In the genomic region with DNA sequence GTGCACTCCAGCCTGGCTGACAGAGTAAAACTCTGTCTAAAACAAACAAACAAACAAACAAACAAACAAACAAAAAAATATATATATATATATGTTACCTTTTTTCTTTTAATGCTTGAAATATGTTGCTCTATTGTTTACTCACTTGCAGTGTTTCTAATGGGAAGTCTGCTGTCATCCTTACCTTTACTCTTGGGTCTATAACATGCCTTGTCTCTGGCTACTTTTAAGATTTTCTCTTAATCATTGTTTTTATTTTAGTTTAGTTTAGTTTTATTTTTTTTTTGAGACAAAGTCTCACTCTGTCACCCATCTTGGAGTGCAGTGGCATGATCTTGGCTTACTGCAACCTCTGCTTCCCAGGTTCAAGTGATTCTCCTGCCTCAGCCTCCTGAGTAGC, we compare ENCODE assay signal across 21 cellular contexts. TPM values are rescaled to one million over a fixed set of nuclear protein-coding genes. Genes with fewer than 3 reads are reported as not detected.
A peak's percentile ranks its signal among the peaks of the same experiment; 100 is the strongest.
DNase-seq lines count a peak whose midpoint lies in the region; ATAC-seq, FAIRE-seq and TF ChIP-seq lines count a peak whose summit lies in the region.
"Had no signal": no experiment of that assay in that cellular context is flagged by ENCODE, and none has a peak within 500 bp of the region (broad histone marks: within the 10 kb centered on the region; RNA-seq: fewer than 3 reads in every experiment).

No MANE protein-coding gene starts in this region.

- peaks cover 18% of the 10 kb centered on the region for H3K9me3 ChIP-seq in A549
- peaks cover 3 to 7% of the 10 kb centered on the region in 2 experiments; a peak in 2 of 4 replicates for H3K9me3 ChIP-seq in HCT116 (ENCODE audit: control insufficient read depth in 1 of 2, insufficient read depth in 1 of 2, low read depth in 1 of 2, low read length in 2 of 2)
- H3K9me3 ChIP-seq in OCI-LY7 (ENCODE audit: low read length), result no peaks in the 10 kb centered on the region

- BruUV-seq in HCT116 (replicated peaks; lab: Mats Ljungman, UMichigan), result no TSS peak
- no TSS peak for BruUV-seq in OCI-LY7 (replicated peaks; lab: Mats Ljungman, UMichigan)

- TF ChIP-seq EP300 in A549 (IDR thresholded peaks at IDR 0.05), result no peak

- H2BK120ac ChIP-seq in mesendoderm (ENCODE audit: low read depth, low read length), result no peak overlapping the region

- H3K9me2 ChIP-seq in HCT116 (ENCODE audit: insufficient read depth) (no peaks in the 10 kb centered on the region), OCI-LY7 (ENCODE audit: insufficient read depth, low read length) (no peaks in the 10 kb centered on the region; the same call in 1 of the 2 replicates)

- no peaks in the 10 kb centered on the region for H3K79me2 ChIP-seq in HCT116 (ENCODE audit: insufficient read depth, low read length)
- no peaks in the 10 kb centered on the region for H3K79me2 ChIP-seq in OCI-LY7 (ENCODE audit: insufficient read depth, low read depth, low read length)
- H3K79me2 ChIP-seq in mesendoderm (ENCODE audit: control insufficient read depth, insufficient read depth, low read length), result no peaks in the 10 kb centered on the region

- H3K27me3 ChIP-seq in HCT116 (ENCODE audit: insufficient read depth, low read length) (no peaks in the 10 kb centered on the region), mesendoderm (ENCODE audit: insufficient read depth, low read length, poor library complexity) (no peaks in the 10 kb centered on the region)

- no peak overlapping the region for H2BK5ac ChIP-seq in mesendoderm (ENCODE audit: low read length)

- H3K56ac ChIP-seq in mesendoderm (ENCODE audit: low read length), result no peak overlapping the region

- DNase-seq in A549 (ENCODE audit: low read depth in 1 of 2, low spot score in 1 of 2), result no peak
- DNase-seq in HCT116 (ENCODE audit: low read depth, low spot score), result no peak
- DNase-seq in EL, result no peak
- no peak for DNase-seq in OCI-LY7 (ENCODE audit: low spot score)
- no peak for DNase-seq in mesendoderm
- DNase-seq: AML-193; Caco-2; CD4-positive, alpha-beta T cell; DMS153; DMS79; GOT3; H9; IMR-90; Kasumi-1; KBM-7 had no signal

- no peak overlapping the region for H2BK15ac ChIP-seq in mesendoderm (replicated peaks; ENCODE audit: low read depth)

- no peak for TF ChIP-seq CTCF in A549 (IDR thresholded peaks at IDR 0.05)
- no peak for TF ChIP-seq CTCF in HCT116 (IDR thresholded peaks at IDR 0.05 in 2 of 3, conservative IDR thresholded peaks at IDR 0.05 in 1 of 3; ENCODE audit: borderline replicate concordance in 1 of 3, insufficient read depth in 1 of 3, low read depth in 2 of 3, low read length in 2 of 3)
- TF ChIP-seq CTCF in OCI-LY7 (conservative IDR thresholded peaks at IDR 0.05; ENCODE audit: low read length), result no peak

- H3K4me2 ChIP-seq in A549 (no peak overlapping the region), HCT116 (ENCODE audit: low read length) (no peak overlapping the region), OCI-LY7 (ENCODE audit: low read length) (no peak overlapping the region), mesendoderm (ENCODE audit: low read length) (no peak overlapping the region)

- no peak overlapping the region for H3K23ac ChIP-seq in mesendoderm (ENCODE audit: low read length)

- no peak overlapping the region for H3K27ac ChIP-seq in A549
- H3K27ac ChIP-seq in HCT116 (ENCODE audit: low read depth, low read length), result no peak overlapping the region
- no peak overlapping the region for H3K27ac ChIP-seq in OCI-LY7 (ENCODE audit: low read depth, low read length, poor library complexity, severe bottlenecking)
- H3K27ac ChIP-seq in mesendoderm (ENCODE audit: low read depth, low read length), result no peak overlapping the region
- H3K27ac ChIP-seq: C4-2B, HL-60 had no signal

- no peak for TF ChIP-seq POLR2A in A549 (IDR thresholded peaks at IDR 0.05; ENCODE audit: low read length)
- TF ChIP-seq POLR2A in HCT116 (IDR thresholded peaks at IDR 0.05; ENCODE audit: borderline replicate concordance, extremely low read depth, insufficient read depth, insufficient read length), result no peak

- no peak for TF ChIP-seq RAD21 in A549 (conservative IDR thresholded peaks at IDR 0.05 in 1 of 2, IDR thresholded peaks at IDR 0.05 in 1 of 2)
- no peak for TF ChIP-seq RAD21 in HCT116 (IDR thresholded peaks at IDR 0.05; ENCODE audit: low read depth)

- CTCF ChIA-PET in A549 (lab: Yijun Ruan, JAX), result no interaction called here
- CTCF ChIA-PET in HCT116 (lab: Charles Lee), result no interaction called here
- CTCF ChIA-PET in OCI-LY7 (lab: Charles Lee; ENCODE audit: unreplicated experiment), result no interaction called here

- POLR2A ChIA-PET in A549 (lab: Yijun Ruan, JAX) (no interaction called here), HCT116 (lab: Charles Lee) (no interaction called here), OCI-LY7 (lab: Charles Lee) (interaction anchor here (0.7 kb wide), 1 partner anchor 10 kb away, joined by 6 read pairs; no protein-coding TSS in a partner anchor)

- H4K20me1 ChIP-seq in HCT116 (ENCODE audit: insufficient read depth), result no peaks in the 10 kb centered on the region
- H4K20me1 ChIP-seq in OCI-LY7 (ENCODE audit: insufficient read depth, low read length), result no peaks in the 10 kb centered on the region

- H3K79me1 ChIP-seq in mesendoderm (ENCODE audit: low read length), result no peaks in the 10 kb centered on the region

- H3K36me3 ChIP-seq in HCT116 (ENCODE audit: control insufficient read depth in 1 of 2, insufficient read depth in 2 of 2, low read length in 2 of 2) (no peaks in the 10 kb centered on the region), OCI-LY7 (ENCODE audit: insufficient read depth, low read length) (no peaks in the 10 kb centered on the region), mesendoderm (ENCODE audit: control insufficient read depth, insufficient read depth, low read length) (no peaks in the 10 kb centered on the region)

- no peak overlapping the region for H3K4me3 ChIP-seq in A549
- H3K4me3 ChIP-seq in HCT116 (replicated peaks in 1 of 2; ENCODE audit: low read depth in 1 of 2, low read length in 2 of 2), result no peak overlapping the region
- H3K4me3 ChIP-seq in OCI-LY7 (ENCODE audit: low read depth, low read length, poor library complexity, severe bottlenecking), result no peak overlapping the region
- no peak overlapping the region for H3K4me3 ChIP-seq in mesendoderm (ENCODE audit: low read length)

- FAIRE-seq in A549 (lab: Jason Lieb, UNC) (no peak), G401.6 (lab: Jason Lieb, UNC) (peak; percentile 80), TTC549 (lab: Jason Lieb, UNC) (peak; percentile 81)
- FAIRE-seq: GM12891 had no signal

- H3K9ac ChIP-seq in HCT116 (ENCODE audit: low read length), result no peak overlapping the region
- no peak overlapping the region for H3K9ac ChIP-seq in mesendoderm (ENCODE audit: low read length)

- no peak overlapping the region for H2AFZ ChIP-seq in HCT116 (ENCODE audit: low read depth, low read length, poor library complexity, severe bottlenecking)
- H2AFZ ChIP-seq in OCI-LY7 (ENCODE audit: low read length), result no peak overlapping the region

- no peaks in the 10 kb centered on the region for H3K4me1 ChIP-seq in A549
- H3K4me1 ChIP-seq in HCT116 (ENCODE audit: control insufficient read depth in 1 of 2, insufficient read depth in 2 of 2, low read length in 2 of 2), result no peaks in the 10 kb centered on the region
- H3K4me1 ChIP-seq in OCI-LY7 (ENCODE audit: insufficient read depth, low read length, poor library complexity, severe bottlenecking), result no peaks in the 10 kb centered on the region
- H3K4me1 ChIP-seq in mesendoderm (ENCODE audit: control insufficient read depth, low read depth, low read length), result no peaks in the 10 kb centered on the region
- H3K4me1 ChIP-seq: Caco-2 had no signal

- intact Hi-C loops in HCT116 (cut with micrococcal nuclease), result no loop called here
- intact Hi-C loops in OCI-LY7 (cut with micrococcal nuclease; ENCODE audit: unreplicated experiment), result no loop called here

- no peak overlapping the region for H4K5ac ChIP-seq in mesendoderm (ENCODE audit: low read length)

- no peak for ATAC-seq in A549
- ATAC-seq in HCT116, result no peak
- ATAC-seq in HG03469 (IDR thresholded peaks at IDR 0.05; ENCODE audit: unreplicated experiment), result no peak

- no peak overlapping the region for H4K8ac ChIP-seq in mesendoderm (ENCODE audit: low read depth, low read length)

- no peak overlapping the region for H3K18ac ChIP-seq in mesendoderm (ENCODE audit: low read length)

- H3K4ac ChIP-seq in mesendoderm (ENCODE audit: low read depth, low read length), result no peak overlapping the region

- no peak overlapping the region for H2AK5ac ChIP-seq in mesendoderm (ENCODE audit: low read length)

- RAD21 ChIA-PET in HCT116 (lab: Charles Lee; ENCODE audit: low non-redundant PET in 1 of 2, low total read pairs in 2 of 2, uncharacterized antibody in 2 of 2, unreplicated experiment in 2 of 2), result no interaction called here

TF ChIP-seq in A549, 52 proteins besides CTCF, POLR2A, EP300 and RAD21 (continues in another document):
- TF ChIP-seq SMC3 (IDR thresholded peaks at IDR 0.05), result no peak
- no peak for TF ChIP-seq CHD2 (IDR thresholded peaks at IDR 0.05; ENCODE audit: low read length, partially characterized antibody)
- no peak for TF ChIP-seq POLR2AphosphoS2 (conservative IDR thresholded peaks at IDR 0.05; ENCODE audit: low read length)
- no peak for TF ChIP-seq RCOR1 (IDR thresholded peaks at IDR 0.05; ENCODE audit: low read depth, low read length)
- TF ChIP-seq ZFP36 (IDR thresholded peaks at IDR 0.05; ENCODE audit: borderline replicate concordance, partially characterized antibody), result peak; percentile 13

TF ChIP-seq in HCT116, 20 proteins besides CTCF, POLR2A, EP300 and RAD21:
- TF ChIP-seq CBX3 (IDR thresholded peaks at IDR 0.05; ENCODE audit: low read depth) (peak; percentile 66; the same call in 1 of the 2 replicates), FOSL1 (IDR thresholded peaks at IDR 0.05; ENCODE audit: low read depth) (no peak)

RNA-seq across cellular contexts. Expression of gene TNRC6A, which starts 16.1 kb away (rescaled TPM):
- polyA plus RNA-seq in A549 (2011; rRNA removed), result 51.6 and 61.2 TPM in 2 replicates
- 27.0 and 30.6 TPM in 2 replicates for polyA plus RNA-seq in A549 (2012; cell fraction: cytosol; rRNA removed)
- polyA plus RNA-seq in A549 (2012; cell fraction: nucleus; rRNA removed), result 77.1 and 86.0 TPM in 2 replicates
- 26.7 to 28.8 TPM (median 27.9 TPM) in 3 replicates for polyA plus RNA-seq in A549 (2017; fragmentation: RNase III; extraction: RNeasy Plus Mini Kit Qiagen cat#74134 plus additional on column Dnase treatment)
- polyA minus RNA-seq in A549 (2011; rRNA and poly(A)+ RNA removed), result 104 and 125 TPM in 2 replicates
- 37.0 TPM for total RNA-seq in HCT116 (2021; ENCODE audit: unreplicated experiment)
- polyA plus RNA-seq in HCT116 (2012), result 13.6 and 14.4 TPM in 2 replicates
- 38.1 and 45.2 TPM in 2 replicates for total RNA-seq in OCI-LY7 (2014; rRNA removed; shearing (Covaris generic))
- total RNA-seq in OCI-LY7 (2022), result 60.3 and 64.3 TPM in 2 replicates
- polyA plus RNA-seq in mesendoderm (2013, experiment 1 of 2), result 34.7 TPM
- 35.2 TPM for polyA plus RNA-seq in mesendoderm (2013, experiment 2 of 2)
